In genomic region chr15:67164401-67164791, GRCh38 we compare ENCODE assay signal across 1 cellular context.
TF ChIP-seq lines count a peak whose summit lies in the region.

No MANE protein-coding gene starts in this region.

TF ChIP-seq in IMR-90, 13 proteins besides CTCF, POLR2A, EP300 and RAD21 (continued from another document):
- TF ChIP-seq, protein P1, sequence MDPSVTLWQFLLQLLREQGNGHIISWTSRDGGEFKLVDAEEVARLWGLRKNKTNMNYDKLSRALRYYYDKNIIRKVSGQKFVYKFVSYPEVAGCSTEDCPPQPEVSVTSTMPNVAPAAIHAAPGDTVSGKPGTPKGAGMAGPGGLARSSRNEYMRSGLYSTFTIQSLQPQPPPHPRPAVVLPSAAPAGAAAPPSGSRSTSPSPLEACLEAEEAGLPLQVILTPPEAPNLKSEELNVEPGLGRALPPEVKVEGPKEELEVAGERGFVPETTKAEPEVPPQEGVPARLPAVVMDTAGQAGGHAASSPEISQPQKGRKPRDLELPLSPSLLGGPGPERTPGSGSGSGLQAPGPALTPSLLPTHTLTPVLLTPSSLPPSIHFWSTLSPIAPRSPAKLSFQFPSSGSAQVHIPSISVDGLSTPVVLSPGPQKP (IDR thresholded peaks at IDR 0.05; ENCODE audit: borderline replicate concordance, low read depth, low read length) = no peak
- no peak for TF ChIP-seq USF2 (IDR thresholded peaks at IDR 0.05; ENCODE audit: low read depth, low read length)
- no peak for TF ChIP-seq BHLHE40 (IDR thresholded peaks at IDR 0.05; ENCODE audit: low read depth, low read length)
- TF ChIP-seq MAFK (IDR thresholded peaks at IDR 0.05; ENCODE audit: low read depth, low read length) = no peak
